In the genomic region with DNA sequence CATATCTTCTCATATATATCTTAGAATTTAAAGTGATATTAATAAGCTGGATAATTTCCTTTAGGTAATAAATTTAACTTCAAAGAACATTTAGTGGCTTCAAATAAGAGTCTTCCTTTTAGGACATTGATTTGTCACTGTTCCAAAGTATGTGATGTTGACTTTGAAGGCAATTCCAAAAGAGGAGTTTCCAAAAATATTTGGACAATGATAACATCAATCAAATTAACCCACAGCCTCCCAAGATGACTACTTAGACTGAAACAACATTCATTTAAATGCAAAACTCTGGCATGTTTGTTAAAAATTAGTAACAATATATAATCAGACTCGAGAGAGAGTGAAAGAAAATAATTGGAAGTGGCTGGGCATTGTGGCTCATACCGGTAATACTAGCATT, we compare ENCODE assay signal across 20 cellular contexts.
DNase-seq lines count a peak whose midpoint lies in the region; FAIRE-seq and TF ChIP-seq lines count a peak whose summit lies in the region.
"Had no signal": no experiment of that assay in that cellular context is flagged by ENCODE, and none has a peak within 500 bp of the region (broad histone marks: within the 10 kb centered on the region; RNA-seq: fewer than 3 reads in every experiment).

No MANE protein-coding gene starts in this region.

- H2BK120ac ChIP-seq in H9 (ENCODE audit: low read depth, low read length, poor library complexity, severe bottlenecking) (no peak overlapping the region), H1 (replicated peaks; ENCODE audit: low read depth, low read length) (no peak overlapping the region)

- no peak overlapping the region for H3K23ac ChIP-seq in H9 (ENCODE audit: insufficient read length, low read depth, low read length)
- no peak overlapping the region for H3K23ac ChIP-seq in H1 (ENCODE audit: insufficient read length)

- POLR2A ChIA-PET in H1 (lab: Charles Lee; ENCODE audit: partially characterized antibody), result no interaction called here

- H3K79me2 ChIP-seq in H9 (ENCODE audit: insufficient read depth, low read length), result no peaks in the 10 kb centered on the region
- H3K79me2 ChIP-seq in H1 (ENCODE audit: control insufficient read depth in 1 of 2, insufficient read depth in 2 of 2, low read length in 2 of 2), result no peaks in the 10 kb centered on the region

- H2BK15ac ChIP-seq in H9 (ENCODE audit: low read depth, low read length) (no peak overlapping the region), H1 (ENCODE audit: low read length) (no peak overlapping the region)

- H3K27ac ChIP-seq in H9 (ENCODE audit: insufficient read length, low read depth, low read length) (no peak overlapping the region), H1 (ENCODE audit: low read depth, low read length) (no peak overlapping the region)

- no peak overlapping the region for H3K4me3 ChIP-seq in H1 (ENCODE audit: extremely low read depth in 1 of 4, insufficient read depth in 2 of 4, low read depth in 3 of 4, low read length in 4 of 4)

- H3K36me3 ChIP-seq in H1 (ENCODE audit: control insufficient read depth in 2 of 4, insufficient read depth in 4 of 4, low read length in 3 of 4), result no peaks in the 10 kb centered on the region

- H2BK5ac ChIP-seq in H9 (ENCODE audit: insufficient read length, low read length) (no peak overlapping the region), H1 (ENCODE audit: low read depth, low read length) (no peak overlapping the region)

- no peak for FAIRE-seq in H1 (lab: Jason Lieb, UNC)
- FAIRE-seq: GM18507 had no signal

- H3K36me3 Mint-ChIP-seq in H9 (ENCODE audit: insufficient read depth in 1 of 3, low read depth in 3 of 3) (no peaks in the 10 kb centered on the region), mesothelial cell of epicardium (no peaks in the 10 kb centered on the region)
- H3K36me3 Mint-ChIP-seq: CD8-positive, alpha-beta T cell had no signal

- H4K5ac ChIP-seq in H9 (ENCODE audit: insufficient read length, low read depth, low read length) (no peak overlapping the region), H1 (ENCODE audit: insufficient read length, low read depth, low read length) (no peak overlapping the region)

- no peak overlapping the region for H3K9ac ChIP-seq in H9 (ENCODE audit: extremely low read depth, insufficient read length, low read length)
- H3K9ac ChIP-seq in H1 (replicated peaks in 1 of 4; ENCODE audit: extremely low read depth in 1 of 4, low read depth in 3 of 4, low read length in 3 of 4), result no peak overlapping the region

- no peak overlapping the region for H3K56ac ChIP-seq in H9 (ENCODE audit: insufficient read length, low read depth, low read length)
- H3K56ac ChIP-seq in H1 (replicated peaks; ENCODE audit: insufficient read length, low read depth, low read length), result no peak overlapping the region

- H2BK12ac ChIP-seq in H9 (ENCODE audit: insufficient read length, low read depth, low read length), result no peak overlapping the region
- H2BK12ac ChIP-seq in H1 (ENCODE audit: low read depth, low read length), result no peak overlapping the region

- no peaks in the 10 kb centered on the region for H3K9me3 ChIP-seq in H9 (ENCODE audit: control insufficient read depth, low read depth, low read length)
- no peaks in the 10 kb centered on the region for H3K9me3 ChIP-seq in H1 (ENCODE audit: insufficient read depth in 2 of 2, low read depth in 1 of 2, low read length in 1 of 2)

- no peak overlapping the region for H4K91ac ChIP-seq in H9 (ENCODE audit: insufficient read length, low read depth, low read length)
- no peak overlapping the region for H4K91ac ChIP-seq in H1 (replicated peaks; ENCODE audit: insufficient read length, low read length)

- H3K4me1 Mint-ChIP-seq in H9, result peaks cover 16 to 17% of the 10 kb centered on the region in 2 experiments
- peaks cover 8% of the 10 kb centered on the region for H3K4me1 Mint-ChIP-seq in mesothelial cell of epicardium

- CTCF ChIA-PET in H1 (lab: Charles Lee; ENCODE audit: partially characterized antibody), result interaction anchor here (0.7 to 1.6 kb wide), 2 partner anchors 18 to 1119 kb away, joined by 3 read pairs; no protein-coding TSS in a partner anchor

- no peak overlapping the region for H3K4me2 ChIP-seq in H9 (ENCODE audit: insufficient read depth, insufficient read length, low read length)
- H3K4me2 ChIP-seq in H1 (ENCODE audit: insufficient read depth in 1 of 2, low read depth in 2 of 2, low read length in 2 of 2), result no peak overlapping the region

- no peaks in the 10 kb centered on the region for H3K23me2 ChIP-seq in H9 (ENCODE audit: insufficient read length, low read depth, low read length, poor library complexity, severe bottlenecking)
- no peaks in the 10 kb centered on the region for H3K23me2 ChIP-seq in H1 (ENCODE audit: low read depth, low read length)

- H3K27ac Mint-ChIP-seq in H9 (peak overlapping the region in 2 of 3 experiments; percentile 38 to 84; a peak in 2 of 7 replicates), mesothelial cell of epicardium (peak overlapping the region; percentile 80)
- H3K27ac Mint-ChIP-seq: CD8-positive, alpha-beta T cell had no signal

- no peak overlapping the region for H3K18ac ChIP-seq in H9 (ENCODE audit: insufficient read length, low read depth, low read length)
- H3K18ac ChIP-seq in H1 (ENCODE audit: extremely low read depth, low read length), result no peak overlapping the region

- no peaks in the 10 kb centered on the region for H3K27me3 Mint-ChIP-seq in H9 (ENCODE audit: low read depth)
- no peaks in the 10 kb centered on the region for H3K27me3 Mint-ChIP-seq in mesothelial cell of epicardium (ENCODE audit: low read depth)

- TF ChIP-seq EP300 in H1 (IDR thresholded peaks at IDR 0.05; ENCODE audit: borderline replicate concordance in 1 of 2, low read depth in 2 of 2, low read length in 2 of 2), result no peak

- no CpG with 5 or more reads among the region's 2 CpGs for WGBS in H9 (ENCODE audit: extremely low coverage, insufficient read length, low lambda C conversion rate)
- 83% methylated on average over 2 of the region's 2 CpGs; no CpG with 5 or more reads in 1 of the 2 experiments for WGBS in H1 (ENCODE audit: extremely low coverage in 1 of 2, insufficient coverage in 1 of 2, insufficient read length in 1 of 2, insufficient replicate concordance in 2 of 2, low coverage in 1 of 2, low lambda C conversion rate in 2 of 2, missing lambda C conversion rate in 1 of 2), 2 experiments

- H3K9me3 Mint-ChIP-seq in H9 (no peaks in the 10 kb centered on the region), mesothelial cell of epicardium (no peaks in the 10 kb centered on the region)
- H3K9me3 Mint-ChIP-seq: CD8-positive, alpha-beta T cell had no signal

- H3K4ac ChIP-seq in H9 (ENCODE audit: low read depth, low read length) (no peak overlapping the region), H1 (replicated peaks; ENCODE audit: insufficient read length, low read depth, low read length) (no peak overlapping the region)

- H3T11ph ChIP-seq in H9 (ENCODE audit: low read length), result no peak overlapping the region

- H3K4me1 ChIP-seq in H9 (ENCODE audit: insufficient read depth, low read length) (no peaks in the 10 kb centered on the region; the same call in 1 of the 2 replicates), H1 (replicated peaks in 1 of 4; ENCODE audit: control insufficient read depth in 3 of 4, insufficient read depth in 4 of 4, low read length in 3 of 4) (no peaks in the 10 kb centered on the region)

- no peaks in the 10 kb centered on the region for H4K20me1 ChIP-seq in H9 (ENCODE audit: control insufficient read depth, insufficient read depth, insufficient read length)
- peaks cover 0 to 2% of the 10 kb centered on the region in 2 experiments for H4K20me1 ChIP-seq in H1 (replicated peaks in 1 of 2; ENCODE audit: control insufficient read depth in 1 of 2, insufficient read depth in 2 of 2, low read length in 2 of 2)

- H3K14ac ChIP-seq in H9 (ENCODE audit: insufficient read depth, low read length), result no peak overlapping the region
- H3K14ac ChIP-seq in H1 (ENCODE audit: insufficient read length), result no peak overlapping the region

- H4K8ac ChIP-seq in H9 (replicated peaks; ENCODE audit: insufficient read length, low read depth, low read length), result no peak overlapping the region
- H4K8ac ChIP-seq in H1 (ENCODE audit: extremely low read depth, insufficient read depth, low read length), result no peak overlapping the region

- H2AFZ ChIP-seq in H9 (ENCODE audit: low read length) (no peak overlapping the region), H1 (ENCODE audit: low read length) (0 out of 2 replicates have a peak overlapping the region, but pooled peaks have one; percentile 5)

- no peak for DNase-seq in H9
- no peak for DNase-seq in H1 (ENCODE audit: low read depth in 1 of 2, low spot score in 2 of 2)
- no peak for DNase-seq in mesothelial cell of epicardium (ENCODE audit: low spot score in 2 of 2, unreplicated experiment in 2 of 2)
- no peak for DNase-seq in NCI-H526 (lab: John Stamatoyannopoulos, UW)
- DNase-seq in SHP77 (lab: John Stamatoyannopoulos, UW), result no peak
- DNase-seq in stimulated activated CD4-positive, alpha-beta T cell treated with anti-CD3 and anti-CD28 coated beads, Interleukin-4, amount 100 ng/mL, for 1 hour, result no peak
- no peak for DNase-seq in NCI-H1092 (lab: John Stamatoyannopoulos, UW)
- DNase-seq: C1 segment of cervical spinal cord; Calu3; CD8-positive, alpha-beta T cell; GDM1; H7; Kasumi-1; MM.1S; NCI-H1048; NCI-H1436; NCI-H187 treated with DMSO at 0.1 percent for 48 hours; NCI-H2107; NCI-H774 had no signal

- H3K27me3 ChIP-seq in H9 (ENCODE audit: insufficient read depth, low read length) (no peaks in the 10 kb centered on the region), H1 (replicated peaks in 1 of 4; ENCODE audit: control insufficient read depth in 3 of 4, extremely low read depth in 1 of 4, insufficient read depth in 3 of 4, low read length in 3 of 4) (no peaks in the 10 kb centered on the region)

- no peaks in the 10 kb centered on the region for H3K79me1 ChIP-seq in H9 (ENCODE audit: insufficient read depth, low read depth, low read length, poor library complexity, severe bottlenecking)
- no peaks in the 10 kb centered on the region for H3K79me1 ChIP-seq in H1 (ENCODE audit: low read depth, low read length)

- no peak for TF ChIP-seq RAD21 in H1 (IDR thresholded peaks at IDR 0.05 in 1 of 2, conservative IDR thresholded peaks at IDR 0.05 in 1 of 2; ENCODE audit: low read depth in 2 of 2, low read length in 2 of 2)

- H2BK20ac ChIP-seq in H9 (ENCODE audit: low read depth, low read length, poor library complexity, severe bottlenecking) (no peak overlapping the region), H1 (ENCODE audit: low read length) (no peak overlapping the region)

- no peak for TF ChIP-seq CTCF in H9 (conservative IDR thresholded peaks at IDR 0.05)
- no peak for TF ChIP-seq CTCF in H1 (IDR thresholded peaks at IDR 0.05; ENCODE audit: control extremely low read depth in 1 of 3, insufficient read depth in 1 of 3, low read depth in 1 of 3, low read length in 3 of 3)
- no peak for TF ChIP-seq CTCF in mesothelial cell of epicardium (IDR thresholded peaks at IDR 0.05; ENCODE audit: unreplicated experiment)

- TF ChIP-seq POLR2A in H1 (IDR thresholded peaks at IDR 0.05; ENCODE audit: control extremely low read depth in 1 of 2, low read depth in 2 of 2, low read length in 2 of 2), result no peak

- H3K4me3 Mint-ChIP-seq in H9, result no peak overlapping the region
- no peak overlapping the region for H3K4me3 Mint-ChIP-seq in mesothelial cell of epicardium
- H3K4me3 Mint-ChIP-seq: CD8-positive, alpha-beta T cell had no signal

- no peak overlapping the region for H2AK5ac ChIP-seq in H9 (ENCODE audit: insufficient read length, low read length)
- no peak overlapping the region for H2AK5ac ChIP-seq in H1 (ENCODE audit: low read depth, low read length)
